1 cellular context compared by ENCODE assay signal in the genomic region with DNA sequence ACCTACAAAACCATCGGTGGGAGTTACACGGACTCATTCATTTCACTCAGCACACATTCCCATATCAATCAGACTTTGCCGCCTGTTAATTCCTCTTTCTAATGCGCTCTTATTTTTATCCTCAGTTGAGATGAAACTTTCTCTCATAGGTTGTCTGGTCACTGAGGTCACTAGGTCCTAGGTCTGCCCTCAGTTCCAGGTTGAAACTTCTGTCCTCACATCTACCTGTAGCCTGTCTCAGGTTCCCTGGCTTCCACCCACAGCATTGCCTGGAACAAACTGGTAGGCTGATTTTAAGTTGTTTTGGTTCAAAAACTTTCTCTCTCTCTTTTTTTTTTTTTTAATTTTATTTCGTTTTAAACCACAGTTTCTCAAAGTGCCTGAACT.
TF ChIP-seq lines count a peak whose summit lies in the region.

No MANE protein-coding gene starts in this region.

TF ChIP-seq in WTC11, 78 proteins besides CTCF, POLR2A, EP300 and RAD21 (continued from another document):
- TF ChIP-seq, protein P1, sequence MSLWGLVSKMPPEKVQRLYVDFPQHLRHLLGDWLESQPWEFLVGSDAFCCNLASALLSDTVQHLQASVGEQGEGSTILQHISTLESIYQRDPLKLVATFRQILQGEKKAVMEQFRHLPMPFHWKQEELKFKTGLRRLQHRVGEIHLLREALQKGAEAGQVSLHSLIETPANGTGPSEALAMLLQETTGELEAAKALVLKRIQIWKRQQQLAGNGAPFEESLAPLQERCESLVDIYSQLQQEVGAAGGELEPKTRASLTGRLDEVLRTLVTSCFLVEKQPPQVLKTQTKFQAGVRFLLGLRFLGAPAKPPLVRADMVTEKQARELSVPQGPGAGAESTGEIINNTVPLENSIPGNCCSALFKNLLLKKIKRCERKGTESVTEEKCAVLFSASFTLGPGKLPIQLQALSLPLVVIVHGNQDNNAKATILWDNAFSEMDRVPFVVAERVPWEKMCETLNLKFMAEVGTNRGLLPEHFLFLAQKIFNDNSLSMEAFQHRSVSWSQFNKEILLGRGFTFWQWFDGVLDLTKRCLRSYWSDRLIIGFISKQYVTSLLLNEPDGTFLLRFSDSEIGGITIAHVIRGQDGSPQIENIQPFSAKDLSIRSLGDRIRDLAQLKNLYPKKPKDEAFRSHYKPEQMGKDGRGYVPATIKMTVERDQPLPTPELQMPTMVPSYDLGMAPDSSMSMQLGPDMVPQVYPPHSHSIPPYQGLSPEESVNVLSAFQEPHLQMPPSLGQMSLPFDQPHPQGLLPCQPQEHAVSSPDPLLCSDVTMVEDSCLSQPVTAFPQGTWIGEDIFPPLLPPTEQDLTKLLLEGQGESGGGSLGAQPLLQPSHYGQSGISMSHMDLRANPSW (CRISPR knock-in tag; conservative IDR thresholded peaks at IDR 0.05; ENCODE audit: low read depth), result no peak
